Comparison of ENCODE assay signal across 1 cellular context in genomic region chr7:103857435-103857834, GRCh38.
TF ChIP-seq lines count a peak whose summit lies in the region.

No MANE protein-coding gene starts in this region.

TF ChIP-seq in SK-N-SH, 30 proteins besides CTCF, POLR2A, EP300 and RAD21 (continued from another document):
- no peak for TF ChIP-seq ZBTB33 (IDR thresholded peaks at IDR 0.05; ENCODE audit: borderline replicate concordance, low read depth)
- no peak for TF ChIP-seq REST (IDR thresholded peaks at IDR 0.05; ENCODE audit: low read depth, low read length)
- no peak for TF ChIP-seq SMC3 (IDR thresholded peaks at IDR 0.05; ENCODE audit: low read depth, low read length)
- TF ChIP-seq ELF1 (IDR thresholded peaks at IDR 0.05): no peak
- TF ChIP-seq MXI1 (IDR thresholded peaks at IDR 0.05; ENCODE audit: low read depth, low read length): no peak
- TF ChIP-seq GABPA (IDR thresholded peaks at IDR 0.05; ENCODE audit: low read depth): no peak
TF ChIP-seq in SK-N-SH: peak in this region for 0.
